ENCODE assay signal across 15 cellular contexts in genomic region chrX:146809471-146809870, GRCh38. TPM values are rescaled to one million over a fixed set of nuclear protein-coding genes. Genes with fewer than 3 reads are reported as not detected.
"Had no signal": no experiment of that assay in that cellular context is flagged by ENCODE, and none has a peak within 500 bp of the region (broad histone marks: within the 10 kb centered on the region; RNA-seq: fewer than 3 reads in every experiment).

CXorf51B (plus strand) TSS chrX:146809771; CDS start chrX:146809792, 21 bp downstream.

RNA-seq across cellular contexts. Expression of gene CXorf51B, which starts in this region (rescaled TPM):
- total RNA-seq: stomach, subcutaneous adipose tissue, suprapubic skin, temporal lobe, thoracic aorta, thyroid gland, tibial nerve, transverse colon, upper lobe of left lung, upper lobe of right lung, ureter, urinary bladder, uterus, vagina had no signal
- polyA plus RNA-seq: stomach, thymus, urinary bladder had no signal
